8 cellular contexts compared by ENCODE assay signal in genomic region chr1:192530254-192530653, GRCh38. TPM values are rescaled to one million over a fixed set of nuclear protein-coding genes. Genes with fewer than 3 reads are reported as not detected.
A peak's percentile ranks its signal among the peaks of the same experiment; 100 is the strongest.
DNase-seq lines count a peak whose midpoint lies in the region; ATAC-seq and TF ChIP-seq lines count a peak whose summit lies in the region.

No MANE protein-coding gene starts in this region.

- H3K9me3 ChIP-seq in PC-3 (ENCODE audit: low read length) (no peaks in the 10 kb centered on the region), mammary epithelial cell (replicated peaks; ENCODE audit: insufficient read depth, low read length) (no peaks in the 10 kb centered on the region)

- H3K36me3 ChIP-seq in PC-3 (ENCODE audit: low read depth, low read length) (no peaks in the 10 kb centered on the region), H7 (replicated peaks; ENCODE audit: control insufficient read depth, insufficient read depth, low read length) (no peaks in the 10 kb centered on the region), mammary epithelial cell (ENCODE audit: insufficient read depth, low read length) (no peaks in the 10 kb centered on the region)

- H3K4me2 ChIP-seq in PC-3 (ENCODE audit: low read length), result peak overlapping the region; percentile 35
- no peak overlapping the region for H3K4me2 ChIP-seq in mammary epithelial cell (ENCODE audit: insufficient read depth, low read depth, low read length)

- intact Hi-C loops in PC-3 (cut with micrococcal nuclease) (loop anchor here (5.0 kb wide), 1 partner anchor 43 kb away; no protein-coding TSS in a partner anchor), left ventricle myocardium superior (cut with micrococcal nuclease) (no loop called here), mammary epithelial cell (cut with micrococcal nuclease) (no loop called here)

- H3K79me2 ChIP-seq in PC-3 (ENCODE audit: low read length), result no peaks in the 10 kb centered on the region
- no peaks in the 10 kb centered on the region for H3K79me2 ChIP-seq in mammary epithelial cell (ENCODE audit: insufficient read depth, low read length)

- in situ Hi-C loops in mammary epithelial cell (cut with MboI; ENCODE audit: low sequenced_read_pairs in 2 of 2), result no loop called here

- BruUV-seq in PC-3 (replicated peaks; lab: Mats Ljungman, UMichigan), result no TSS peak
- no TSS peak for BruUV-seq in mammary epithelial cell (replicated peaks; lab: Mats Ljungman, UMichigan)

- CTCF ChIA-PET in PC-3 (lab: Charles Lee), result no interaction called here
- CTCF ChIA-PET in mammary epithelial cell (lab: Charles Lee; ENCODE audit: low non-redundant PET), result no interaction called here

- peaks cover 26% of the 10 kb centered on the region for H3K4me1 ChIP-seq in PC-3 (ENCODE audit: insufficient read depth, low read length)
- no peaks in the 10 kb centered on the region for H3K4me1 ChIP-seq in mammary epithelial cell (ENCODE audit: insufficient read depth, low read length)

- H3F3A ChIP-seq in PC-3 (ENCODE audit: low read length, unreplicated experiment), result no peaks in the 10 kb centered on the region

- dilution Hi-C loops in mammary epithelial cell (cut with HindIII; ENCODE audit: low sequenced_read_pairs), result no loop called here

- DNase-seq in PC-3, result peak; percentile 8
- no peak for DNase-seq in left ventricle myocardium superior
- no peak for DNase-seq in H7
- no peak for DNase-seq in mammary epithelial cell
- DNase-seq in activated CD4-positive, CD25-positive, alpha-beta regulatory T cell treated with anti-CD3 and anti-CD28 coated beads, Interleukin-2, amount 50 U/mL, for 72 hours, result no peak
- no peak for DNase-seq in NK-92 treated with Interleukin-12 subunit alpha and Interleukin-12 subunit beta, amount 100 ng/mL, for 24 hours (lab: John Stamatoyannopoulos, UW)

- no peaks in the 10 kb centered on the region for H3K9me2 ChIP-seq in PC-3 (replicated peaks; ENCODE audit: low read length)

- H3K27ac ChIP-seq in PC-3 (ENCODE audit: low read length) (peak overlapping the region; percentile 77), mammary epithelial cell (ENCODE audit: insufficient read depth, low read depth, low read length) (no peak overlapping the region)

- H4K20me1 ChIP-seq in PC-3 (ENCODE audit: low read length) (no peaks in the 10 kb centered on the region), mammary epithelial cell (ENCODE audit: insufficient read depth, low read length) (no peaks in the 10 kb centered on the region)

- peak overlapping the region; percentile 46; the same call in 1 of the 2 replicates for H2AFZ ChIP-seq in PC-3 (ENCODE audit: low read length)
- no peak overlapping the region for H2AFZ ChIP-seq in mammary epithelial cell (ENCODE audit: low read depth, low read length)

- H3K27me3 ChIP-seq in PC-3 (ENCODE audit: low read length) (no peaks in the 10 kb centered on the region), H7 (ENCODE audit: control insufficient read depth, insufficient read depth, low read length) (no peaks in the 10 kb centered on the region), mammary epithelial cell (ENCODE audit: insufficient read depth, low read length) (peaks cover 3% of the 10 kb centered on the region)

- 25% methylated on average over 2 of the region's 2 CpGs for WGBS in mammary epithelial cell (ENCODE audit: low coverage, missing lambda C conversion rate)

- no peak overlapping the region for H3K4me3 ChIP-seq in PC-3 (ENCODE audit: low read length)
- no peak overlapping the region for H3K4me3 ChIP-seq in H7 (ENCODE audit: insufficient read depth, low read depth, low read length)
- H3K4me3 ChIP-seq in mammary epithelial cell (replicated peaks in 1 of 3; ENCODE audit: insufficient read depth in 1 of 3, low read depth in 2 of 3, low read length in 3 of 3), result no peak overlapping the region

- TF ChIP-seq CTCF in PC-3 (conservative IDR thresholded peaks at IDR 0.05; ENCODE audit: low read depth, low read length), result no peak
- no peak for TF ChIP-seq CTCF in mammary epithelial cell (conservative IDR thresholded peaks at IDR 0.05 in 1 of 2, IDR thresholded peaks at IDR 0.05 in 1 of 2; ENCODE audit: extremely low read depth in 1 of 2, insufficient read depth in 1 of 2, low read depth in 1 of 2, low read length in 2 of 2)

- ATAC-seq in GM18520 (IDR thresholded peaks at IDR 0.05; ENCODE audit: unreplicated experiment), result peak; percentile 98
- ATAC-seq in HG02571 (IDR thresholded peaks at IDR 0.05; ENCODE audit: unreplicated experiment), result peak; percentile 95
- ATAC-seq in PC-3, result peak; percentile 20; the same call in 1 of the 2 replicates
- ATAC-seq in left ventricle myocardium superior, result peak; percentile 55

- POLR2A ChIA-PET in PC-3 (lab: Charles Lee; ENCODE audit: unreplicated experiment), result no interaction called here

- H3K9ac ChIP-seq in PC-3 (ENCODE audit: low read length) (peak overlapping the region; percentile 27), mammary epithelial cell (ENCODE audit: insufficient read depth, low read length) (no peak overlapping the region)

RNA-seq across cellular contexts. Expression of gene RGS1, which starts 45.3 kb away (rescaled TPM):
- not detected in 2 replicates for total RNA-seq in PC-3 (2014; rRNA removed)
- total RNA-seq in left ventricle myocardium superior, result 0.59 TPM
- 0.07 TPM in 1 of 2 replicates, not detected in the other for total RNA-seq in H7 (2014; rRNA removed; shearing (Covaris generic))
- total RNA-seq in mammary epithelial cell, result not detected
- polyA plus RNA-seq in mammary epithelial cell, result not detected
- not detected for polyA minus RNA-seq in mammary epithelial cell

Comparison
In these comparisons a context has a peak if more than half of its experiments do, and no peak if none do; other contexts are left out.
1. ATAC-seq: peak in every context shown above with its lines; median percentile 98 in GM18520; 95 in HG02571; 55 in left ventricle myocardium superior; 20 in PC-3.